8 cellular contexts compared by ENCODE assay signal in genomic region chr9:35606138-35606504, GRCh38. TPM values are rescaled to one million over a fixed set of nuclear protein-coding genes. Genes with fewer than 3 reads are reported as not detected.
DNase-seq lines count a peak whose midpoint lies in the region; ATAC-seq and TF ChIP-seq lines count a peak whose summit lies in the region.

No MANE protein-coding gene starts in this region.

- H3K4me1 ChIP-seq in ectodermal cell (ENCODE audit: control insufficient read depth, insufficient read depth, low read length) = peaks cover 7% of the 10 kb centered on the region

- H3K4me1 Mint-ChIP-seq in neural crest cell = peaks cover 34% of the 10 kb centered on the region

- H3K36me3 Mint-ChIP-seq in neural crest cell (ENCODE audit: low read depth) = peaks cover 2% of the 10 kb centered on the region

- peak overlapping the region; percentile 87 for H3K27ac Mint-ChIP-seq in neural crest cell (ENCODE audit: unreplicated experiment)

- DNase-seq in COLO668 (lab: John Stamatoyannopoulos, UW; ENCODE audit: unreplicated experiment) = peak; percentile 33
- peak; percentile 41 for DNase-seq in MG63
- DNase-seq in neural crest cell (ENCODE audit: low read depth, low spot score) = no peak
- DNase-seq in GM10266 (ENCODE audit: extremely low spot score) = no peak
- no peak for DNase-seq in stimulated activated CD4-positive, alpha-beta T cell treated with anti-CD3 and anti-CD28 coated beads, Interleukin-12 subunit alpha, Interleukin-12 subunit beta, amount 100 ng/mL, for 4 hours
- DNase-seq in NCI-H2107 treated with DMSO at 0.1 percent for 48 hours (lab: John Stamatoyannopoulos, UW; ENCODE audit: unreplicated experiment) = no peak

- peak overlapping the region; percentile 92 for H3K4me3 Mint-ChIP-seq in neural crest cell

- no peaks in the 10 kb centered on the region for H3K27me3 ChIP-seq in MG63
- no peaks in the 10 kb centered on the region for H3K27me3 ChIP-seq in ectodermal cell (ENCODE audit: control insufficient read depth, insufficient read depth, low read length, poor library complexity, severe bottlenecking)

- H3K9me3 ChIP-seq in MG63 = no peaks in the 10 kb centered on the region
- H3K9me3 ChIP-seq in ectodermal cell (ENCODE audit: control insufficient read depth, low read length) = no peaks in the 10 kb centered on the region

- peak overlapping the region; percentile 80 for H3K4me3 ChIP-seq in MG63
- peak overlapping the region; percentile 71 for H3K4me3 ChIP-seq in ectodermal cell (ENCODE audit: insufficient read depth, low read depth, low read length)

- ATAC-seq in HG02623 (IDR thresholded peaks at IDR 0.05; ENCODE audit: unreplicated experiment) = no peak

- no peaks in the 10 kb centered on the region for H3K27me3 Mint-ChIP-seq in neural crest cell (ENCODE audit: low read depth)

- no peak overlapping the region for H3K27ac ChIP-seq in ectodermal cell (ENCODE audit: insufficient read depth, low read depth, low read length, poor library complexity, severe bottlenecking)

- H3K36me3 ChIP-seq in MG63 = peaks cover 47% of the 10 kb centered on the region
- H3K36me3 ChIP-seq in ectodermal cell (ENCODE audit: control insufficient read depth, insufficient read depth, low read length) = peaks cover 6% of the 10 kb centered on the region

- WGBS in ectodermal cell, 2 experiments = 3 to 11% methylated on average over 5 of the region's 5 CpGs

- TF ChIP-seq CTCF in neural crest cell (conservative IDR thresholded peaks at IDR 0.05) = no peak
- no peak for TF ChIP-seq CTCF in GM10266 (IDR thresholded peaks at IDR 0.05; ENCODE audit: control insufficient read depth, insufficient read depth, low read depth, missing control alignments)

- H3K9me3 Mint-ChIP-seq in neural crest cell = peaks cover 2% of the 10 kb centered on the region

RNA-seq across cellular contexts. Expression of gene TESK1, which starts 1.1 kb away (rescaled TPM):
- 17.4 and 21.5 TPM in 2 replicates for total RNA-seq in MG63 (2014; rRNA removed; shearing (Covaris generic); ENCODE audit: low replicate concordance)
- polyA plus RNA-seq in ectodermal cell (2013, experiment 1 of 4) = 24.1 TPM
- 19.7 TPM for polyA plus RNA-seq in ectodermal cell (2013, experiment 2 of 4)
- 17.9 TPM for polyA plus RNA-seq in ectodermal cell (2013, experiment 3 of 4)
- 21.4 TPM for polyA plus RNA-seq in ectodermal cell (2013, experiment 4 of 4)
- 42.7 and 47.6 TPM in 2 replicates for total RNA-seq in neural crest cell

RNA-seq across cellular contexts. Expression of gene CD72, which starts 12.1 kb away (rescaled TPM):
- 0.47 and 0.86 TPM in 2 replicates for total RNA-seq in MG63 (2014; rRNA removed; shearing (Covaris generic); ENCODE audit: low replicate concordance)
- polyA plus RNA-seq in ectodermal cell (2013, experiment 1 of 4) = 2.5 TPM
- polyA plus RNA-seq in ectodermal cell (2013, experiment 2 of 4) = 2.5 TPM
- 3.3 TPM for polyA plus RNA-seq in ectodermal cell (2013, experiment 3 of 4)
- polyA plus RNA-seq in ectodermal cell (2013, experiment 4 of 4) = 2.9 TPM
- total RNA-seq in neural crest cell = 1.4 and 2.0 TPM in 2 replicates

RNA-seq across cellular contexts. Expression of gene SIT1, which starts 44.6 kb away (rescaled TPM):
- 1.4 and 4.0 TPM in 2 replicates for total RNA-seq in MG63 (2014; rRNA removed; shearing (Covaris generic); ENCODE audit: low replicate concordance)
- 0.78 TPM for polyA plus RNA-seq in ectodermal cell (2013, experiment 1 of 4)
- 1.00 TPM for polyA plus RNA-seq in ectodermal cell (2013, experiment 2 of 4)
- polyA plus RNA-seq in ectodermal cell (2013, experiment 3 of 4) = 0.64 TPM
- polyA plus RNA-seq in ectodermal cell (2013, experiment 4 of 4) = 0.61 TPM
- 0.33 TPM in 1 of 2 replicates, not detected in the other for total RNA-seq in neural crest cell

RNA-seq across cellular contexts. Expression of gene RMRP, which starts 51.7 kb away (rescaled TPM):
- 8,012 and 15,182 TPM in 2 replicates for total RNA-seq in MG63 (2014; rRNA removed; shearing (Covaris generic); ENCODE audit: low replicate concordance)
- 6,931 TPM for polyA plus RNA-seq in ectodermal cell (2013, experiment 1 of 4)
- polyA plus RNA-seq in ectodermal cell (2013, experiment 2 of 4) = 5,776 TPM
- 12,572 TPM for polyA plus RNA-seq in ectodermal cell (2013, experiment 3 of 4)
- 8,224 TPM for polyA plus RNA-seq in ectodermal cell (2013, experiment 4 of 4)
- 14,026 and 17,379 TPM in 2 replicates for total RNA-seq in neural crest cell

RNA-seq across cellular contexts. Expression of gene CCDC107, which starts 52.0 kb away (rescaled TPM):
- 72.4 and 84.4 TPM in 2 replicates for total RNA-seq in MG63 (2014; rRNA removed; shearing (Covaris generic); ENCODE audit: low replicate concordance)
- polyA plus RNA-seq in ectodermal cell (2013, experiment 1 of 4) = 14.5 TPM
- 12.9 TPM for polyA plus RNA-seq in ectodermal cell (2013, experiment 2 of 4)
- polyA plus RNA-seq in ectodermal cell (2013, experiment 3 of 4) = 16.5 TPM
- polyA plus RNA-seq in ectodermal cell (2013, experiment 4 of 4) = 16.4 TPM
- total RNA-seq in neural crest cell = 15.4 and 17.2 TPM in 2 replicates

Comparison
In these comparisons a context has a peak if more than half of its experiments do, and no peak if none do; other contexts are left out.
1. DNase-seq: peak in COLO668 (single experiment) and MG63 (single experiment); none in neural crest cell (single experiment), GM10266 (single experiment), stimulated activated CD4-positive, alpha-beta T cell treated with anti-CD3 and anti-CD28 coated beads, Interleukin-12 subunit alpha, Interleukin-12 subunit beta, amount 100 ng/mL, for 4 hours (single experiment) and NCI-H2107 treated with DMSO at 0.1 percent for 48 hours (single experiment).